Comparison of ENCODE assay signal across 1 cellular context in genomic region chr21:43927591-43928229, GRCh38.
TF ChIP-seq lines count a peak whose summit lies in the region.

No MANE protein-coding gene starts in this region.

TF ChIP-seq in K562, 482 proteins besides CTCF, POLR2A, EP300 and RAD21 (continued from another document):
- TF ChIP-seq ZNF766 (CRISPR knock-in tag; conservative IDR thresholded peaks at IDR 0.05) = 0 out of 2 replicates have a peak, but pooled peaks have one; percentile 48
- peak; percentile 94 for TF ChIP-seq ZFP36 (IDR thresholded peaks at IDR 0.05; ENCODE audit: low read depth, low read length, partially characterized antibody)
- TF ChIP-seq ADNP (tag; IDR thresholded peaks at IDR 0.05) = peak; percentile 86
